ENCODE assay signal across 26 cellular contexts in the genomic region with DNA sequence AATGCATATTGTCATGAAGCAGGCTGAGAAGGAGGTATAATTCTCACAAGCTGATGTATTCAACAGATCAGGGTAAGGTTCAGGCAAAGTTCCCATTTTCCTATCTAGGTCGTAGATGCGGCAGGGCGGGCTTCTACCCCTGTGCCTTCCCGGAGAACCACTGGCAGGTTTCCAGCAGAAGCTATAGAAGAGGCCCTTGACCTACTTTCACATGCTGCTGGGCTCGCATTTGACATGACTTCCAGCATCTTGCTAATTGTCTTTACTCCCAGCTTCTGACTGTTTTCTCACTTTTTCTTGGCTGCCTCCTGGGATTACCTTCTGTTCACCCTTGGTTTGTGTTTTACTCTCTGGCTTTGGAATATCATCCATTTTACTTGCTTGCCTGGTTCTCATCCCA. TPM values are rescaled to one million over a fixed set of nuclear protein-coding genes. Genes with fewer than 3 reads are reported as not detected.
DNase-seq lines count a peak whose midpoint lies in the region; ATAC-seq and TF ChIP-seq lines count a peak whose summit lies in the region.
"Had no signal": no experiment of that assay in that cellular context is flagged by ENCODE, and none has a peak within 500 bp of the region (broad histone marks: within the 10 kb centered on the region; RNA-seq: fewer than 3 reads in every experiment).

No MANE protein-coding gene starts in this region.

- no peaks in the 10 kb centered on the region for H3K27me3 ChIP-seq in naive thymus-derived CD4-positive, alpha-beta T cell (ENCODE audit: control insufficient read depth in 2 of 2, insufficient read depth in 2 of 2, low read length in 2 of 2)
- H3K27me3 ChIP-seq: BLaER1 treated with 17β-estradiol and CSF1 and Interleukin-3, amounts not matched to agents 10 nM and 100 nM had no signal

- peak; percentile 6 for DNase-seq in DMS153 treated with DMSO at 0.1 percent for 48 hours (lab: John Stamatoyannopoulos, UW; ENCODE audit: unreplicated experiment)
- DNase-seq in NCI-H1092 (lab: John Stamatoyannopoulos, UW), result peak; percentile 88
- DNase-seq in NCI-H2171 (lab: John Stamatoyannopoulos, UW), result peak; percentile 91
- DNase-seq in SHP77 (lab: John Stamatoyannopoulos, UW), result peak; percentile 57 to 67
- DNase-seq in stimulated activated CD4-positive, alpha-beta T cell treated with anti-CD3 and anti-CD28 coated beads, Interleukin-1b, Interleukin-23, amount 100 ng/mL, for 48 hours, result no peak
- DNase-seq in naive thymus-derived CD4-positive, alpha-beta T cell, result no peak
- DNase-seq: activated CD8-positive, alpha-beta T cell treated with anti-CD3 and anti-CD28 coated beads for 36 hours; activated naive CD4-positive, alpha-beta T cell; amniotic stem cell; Caco-2; GF-D8; glutamatergic neuron; HCEC 1CT; IMR-90; left cardiac atrium; NCI-H226 had no signal

- CTCF ChIA-PET in naive thymus-derived CD4-positive, alpha-beta T cell (lab: Charles Lee), result interaction anchor here (1.3 kb wide), 1 partner anchor 9 kb away, joined by 5 read pairs; no protein-coding TSS in a partner anchor

- H3K4me3 ChIP-seq in naive thymus-derived CD4-positive, alpha-beta T cell (ENCODE audit: low read length), result no peak overlapping the region
- H3K4me3 ChIP-seq: BLaER1 treated with 17β-estradiol and CSF1 and Interleukin-3, amounts not matched to agents 10 nM and 100 nM; cardiac muscle cell; skin epidermis; suprapubic skin had no signal

- TF ChIP-seq POLR2A in GM18505 (IDR thresholded peaks at IDR 0.05; ENCODE audit: borderline replicate concordance, extremely low read depth, insufficient read depth, insufficient read length), result no peak

- no peak overlapping the region for H3K27ac Mint-ChIP-seq in naive thymus-derived CD4-positive, alpha-beta T cell
- H3K27ac Mint-ChIP-seq: activated CD8-positive, alpha-beta T cell treated with anti-CD3 and anti-CD28 coated beads for 36 hours; dendritic cell treated with granulocyte-macrophage colony-stimulating factor and Interleukin-4, amounts not matched to agents 40 ng/mL and 50 ng/mL, for 4 days; memory B cell; stimulated activated memory B cell treated with anti-CD40 and anti-IgM and Interleukin-4, amounts not matched to agents 10 μg/mL and 1 μg/mL and 100 μg/mL, for 72 hours had no signal

- peaks cover 16 to 51% (median 44%) of the 10 kb centered on the region in 5 donors for H3K27me3 Mint-ChIP-seq in naive thymus-derived CD4-positive, alpha-beta T cell

- H3K4me3 Mint-ChIP-seq in naive thymus-derived CD4-positive, alpha-beta T cell, result no peak overlapping the region
- H3K4me3 Mint-ChIP-seq: activated CD8-positive, alpha-beta T cell treated with anti-CD3 and anti-CD28 coated beads for 36 hours; dendritic cell treated with granulocyte-macrophage colony-stimulating factor and Interleukin-4, amounts not matched to agents 40 ng/mL and 50 ng/mL, for 4 days; memory B cell; stimulated activated memory B cell treated with anti-CD40 and anti-IgM and Interleukin-4, amounts not matched to agents 10 μg/mL and 1 μg/mL and 100 μg/mL, for 72 hours had no signal

- ATAC-seq in HG03095 (IDR thresholded peaks at IDR 0.05; ENCODE audit: unreplicated experiment), result no peak
- no peak for ATAC-seq in naive thymus-derived CD4-positive, alpha-beta T cell
- no peak for ATAC-seq in GM18505 (IDR thresholded peaks at IDR 0.05; ENCODE audit: unreplicated experiment)
- ATAC-seq: activated CD4-positive, CD25-positive, alpha-beta regulatory T cell treated with anti-CD3 and anti-CD28 coated beads, Interleukin-2, amount 50 U/mL, for 24 hours; activated CD8-positive, alpha-beta T cell treated with anti-CD3 and anti-CD28 coated beads for 36 hours; left cardiac atrium; stimulated activated memory B cell treated with anti-CD40 and anti-IgM and Interleukin-4, amounts not matched to agents 10 μg/mL and 1 μg/mL and 100 μg/mL, for 72 hours had no signal

- no peaks in the 10 kb centered on the region for H3K9me3 Mint-ChIP-seq in naive thymus-derived CD4-positive, alpha-beta T cell
- H3K9me3 Mint-ChIP-seq: activated CD8-positive, alpha-beta T cell treated with anti-CD3 and anti-CD28 coated beads for 36 hours; dendritic cell treated with granulocyte-macrophage colony-stimulating factor and Interleukin-4, amounts not matched to agents 40 ng/mL and 50 ng/mL, for 4 days; memory B cell; stimulated activated memory B cell treated with anti-CD40 and anti-IgM and Interleukin-4, amounts not matched to agents 10 μg/mL and 1 μg/mL and 100 μg/mL, for 72 hours had no signal

- POLR2A ChIA-PET in naive thymus-derived CD4-positive, alpha-beta T cell (lab: Charles Lee), result no interaction called here

- no peaks in the 10 kb centered on the region for H3K36me3 Mint-ChIP-seq in naive thymus-derived CD4-positive, alpha-beta T cell
- H3K36me3 Mint-ChIP-seq: memory B cell; stimulated activated memory B cell treated with anti-CD40 and anti-IgM and Interleukin-4, amounts not matched to agents 10 μg/mL and 1 μg/mL and 100 μg/mL, for 72 hours had no signal

- H3K27ac ChIP-seq in naive thymus-derived CD4-positive, alpha-beta T cell (ENCODE audit: low read depth, low read length), result no peak overlapping the region
- H3K27ac ChIP-seq: BLaER1 treated with 17β-estradiol and CSF1 and Interleukin-3, amounts not matched to agents 10 nM and 100 nM; cardiac muscle cell; skin epidermis; suprapubic skin had no signal

- no peaks in the 10 kb centered on the region for H3K4me1 ChIP-seq in naive thymus-derived CD4-positive, alpha-beta T cell (ENCODE audit: control insufficient read depth in 2 of 2, insufficient read depth in 2 of 2, low read length in 2 of 2)
- H3K4me1 ChIP-seq: Caco-2, suprapubic skin had no signal

- H3K9me3 ChIP-seq in naive thymus-derived CD4-positive, alpha-beta T cell (ENCODE audit: control insufficient read depth in 2 of 3, low read length in 3 of 3), result no peaks in the 10 kb centered on the region
- H3K9me3 ChIP-seq: BLaER1 treated with 17β-estradiol and CSF1 and Interleukin-3, amounts not matched to agents 10 nM and 100 nM; Caco-2; suprapubic skin had no signal

- H3K4me1 Mint-ChIP-seq in naive thymus-derived CD4-positive, alpha-beta T cell, result peaks cover 0 to 1% (median 0%) of the 10 kb centered on the region in 7 donors
- H3K4me1 Mint-ChIP-seq: memory B cell; stimulated activated memory B cell treated with anti-CD40 and anti-IgM and Interleukin-4, amounts not matched to agents 10 μg/mL and 1 μg/mL and 100 μg/mL, for 72 hours had no signal

- intact Hi-C loops in naive thymus-derived CD4-positive, alpha-beta T cell (cut with micrococcal nuclease), result no loop called here

- H3K36me3 ChIP-seq in naive thymus-derived CD4-positive, alpha-beta T cell (ENCODE audit: control insufficient read depth in 2 of 3, insufficient read depth in 3 of 3, low read length in 3 of 3), result no peaks in the 10 kb centered on the region
- H3K36me3 ChIP-seq: BLaER1 treated with 17β-estradiol and CSF1 and Interleukin-3, amounts not matched to agents 10 nM and 100 nM; cardiac muscle cell; suprapubic skin had no signal

RNA-seq across cellular contexts. Expression of gene ORC5, which starts 32.6 kb away (rescaled TPM):
- 10 to 100 TPM; 15.9 to 28.0 (median 24.5) TPM for total RNA-seq in naive thymus-derived CD4-positive, alpha-beta T cell
- 10 to 100 TPM; 26.3 to 30.3 TPM for polyA plus RNA-seq in naive thymus-derived CD4-positive, alpha-beta T cell

Comparison
In these comparisons a context has a peak if more than half of its experiments do, and no peak if none do; other contexts are left out.
1. DNase-seq: peak in DMS153 treated with DMSO at 0.1 percent for 48 hours (single experiment), NCI-H1092 (single experiment), NCI-H2171 (single experiment) and SHP77 (2 of 2); none in stimulated activated CD4-positive, alpha-beta T cell treated with anti-CD3 and anti-CD28 coated beads, Interleukin-1b, Interleukin-23, amount 100 ng/mL, for 48 hours (single experiment) and naive thymus-derived CD4-positive, alpha-beta T cell (0 of 9).